ENCODE assay signal across 16 cellular contexts in the genomic region with DNA sequence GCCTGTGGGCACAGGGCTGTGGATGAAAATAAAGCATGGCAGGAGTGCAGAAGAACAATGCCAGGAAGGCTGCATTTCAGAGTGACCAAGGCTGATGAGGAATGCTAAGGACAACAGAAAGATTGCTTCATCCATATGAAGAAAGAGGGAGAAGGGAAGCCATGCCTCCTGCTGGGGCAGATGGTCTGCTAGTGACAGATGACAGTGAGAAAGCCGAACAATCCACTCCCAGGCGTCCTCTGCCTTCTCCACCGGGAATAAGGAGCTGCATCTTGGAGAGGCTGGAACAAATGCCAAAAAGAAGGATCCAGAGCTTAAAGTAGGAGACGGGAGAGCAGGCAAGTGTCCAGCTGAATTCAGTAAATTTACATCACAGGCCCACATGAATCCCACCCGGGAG. TPM values are rescaled to one million over a fixed set of nuclear protein-coding genes. Genes with fewer than 3 reads are reported as not detected.
A peak's percentile ranks its signal among the peaks of the same experiment; 100 is the strongest.
DNase-seq lines count a peak whose midpoint lies in the region; ATAC-seq and TF ChIP-seq lines count a peak whose summit lies in the region.
"Had no signal": no experiment of that assay in that cellular context is flagged by ENCODE, and none has a peak within 500 bp of the region (broad histone marks: within the 10 kb centered on the region; RNA-seq: fewer than 3 reads in every experiment).

No MANE protein-coding gene starts in this region.

- POLR2A ChIA-PET in OCI-LY7 (lab: Charles Lee), result interaction anchor here (0.8 kb wide), 1 partner anchor 577 kb away, joined by 3 read pairs; no protein-coding TSS in a partner anchor

- no peak for TF ChIP-seq CTCF in OCI-LY7 (conservative IDR thresholded peaks at IDR 0.05; ENCODE audit: low read length)

- DNase-seq in DMS 273 (lab: John Stamatoyannopoulos, UW; ENCODE audit: unreplicated experiment), result peak; percentile 22
- DNase-seq in DMS 273 treated with DMSO at 0.1 percent for 48 hours (lab: John Stamatoyannopoulos, UW), result no peak
- DNase-seq in NCI-H2171 (lab: John Stamatoyannopoulos, UW), result peak; percentile 16
- peak; percentile 78 for DNase-seq in fibroblast of gingiva (ENCODE audit: low read depth)
- DNase-seq in skeletal muscle cell (ENCODE audit: low read depth), result peak; percentile 7
- DNase-seq in H7, result no peak
- no peak for DNase-seq in OCI-LY7 (ENCODE audit: low spot score)
- DNase-seq: activated B cell treated with CpG ODN at 0.5 μM for 24 hours; activated CD8-positive, alpha-beta memory T cell treated with anti-CD3 and anti-CD28 coated beads for 24 hours; adrenal gland; CD4-positive, CD25-positive, alpha-beta regulatory T cell had no signal

- no TSS peak for BruUV-seq in OCI-LY7 (replicated peaks; lab: Mats Ljungman, UMichigan)

- intact Hi-C loops in OCI-LY7 (cut with micrococcal nuclease; ENCODE audit: unreplicated experiment), result no loop called here

- H3K9me2 ChIP-seq in OCI-LY7 (ENCODE audit: insufficient read depth, low read length), result no peaks in the 10 kb centered on the region

- H3K79me2 ChIP-seq in OCI-LY7 (ENCODE audit: insufficient read depth, low read depth, low read length), result no peaks in the 10 kb centered on the region

- no peak overlapping the region for H3K4me2 ChIP-seq in OCI-LY7 (ENCODE audit: low read length)
- H3K4me2 ChIP-seq: KMS-11 had no signal

- H3K36me3 ChIP-seq in H7 (replicated peaks; ENCODE audit: control insufficient read depth, insufficient read depth, low read length), result no peaks in the 10 kb centered on the region
- H3K36me3 ChIP-seq in OCI-LY7 (ENCODE audit: insufficient read depth, low read length), result no peaks in the 10 kb centered on the region
- H3K36me3 ChIP-seq: adrenal gland, thoracic aorta had no signal

- H3K4me3 ChIP-seq in skeletal muscle cell (ENCODE audit: low read depth, low read length), result no peak overlapping the region
- H3K4me3 ChIP-seq in H7 (ENCODE audit: insufficient read depth, low read depth, low read length), result no peak overlapping the region
- no peak overlapping the region for H3K4me3 ChIP-seq in OCI-LY7 (ENCODE audit: low read depth, low read length, poor library complexity, severe bottlenecking)
- H3K4me3 ChIP-seq: adrenal gland, thoracic aorta had no signal

- CTCF ChIA-PET in OCI-LY7 (lab: Charles Lee; ENCODE audit: unreplicated experiment), result no interaction called here

- no peaks in the 10 kb centered on the region for H4K20me1 ChIP-seq in OCI-LY7 (ENCODE audit: insufficient read depth, low read length)

- no peaks in the 10 kb centered on the region for H3K4me1 ChIP-seq in OCI-LY7 (ENCODE audit: insufficient read depth, low read length, poor library complexity, severe bottlenecking)
- H3K4me1 ChIP-seq: adrenal gland had no signal

- no peaks in the 10 kb centered on the region for H3K9me3 ChIP-seq in OCI-LY7 (ENCODE audit: low read length)
- H3K9me3 ChIP-seq: adrenal gland, thoracic aorta had no signal

- H3K27me3 ChIP-seq in H7 (ENCODE audit: control insufficient read depth, insufficient read depth, low read length), result peaks cover 2% of the 10 kb centered on the region; the same call in 1 of the 2 replicates
- H3K27me3 ChIP-seq: adrenal gland had no signal

- no peak overlapping the region for H3K27ac ChIP-seq in OCI-LY7 (ENCODE audit: low read depth, low read length, poor library complexity, severe bottlenecking)
- H3K27ac ChIP-seq: 22Rv1, adrenal gland, KMS-11, thoracic aorta had no signal

- no peak for ATAC-seq in HG03108 (IDR thresholded peaks at IDR 0.05; ENCODE audit: unreplicated experiment)
- ATAC-seq: activated T-helper 17 cell treated with anti-CD3 and anti-CD28 coated beads, Interleukin-2, amount 50 U/mL, for 72 hours had no signal

- no peak overlapping the region for H2AFZ ChIP-seq in OCI-LY7 (ENCODE audit: low read length)

RNA-seq across cellular contexts. Expression of a gene that starts 33.4 kb away (rescaled TPM):
- total RNA-seq in H7 (2014; rRNA removed; shearing (Covaris generic)), result 39.3 and 39.4 TPM in 2 replicates
- 28.8 and 32.9 TPM in 2 replicates for total RNA-seq in OCI-LY7 (2014; rRNA removed; shearing (Covaris generic))
- 23.0 and 30.0 TPM in 2 replicates for total RNA-seq in OCI-LY7 (2022)

RNA-seq across cellular contexts. Expression of a gene that starts 49.9 kb away (rescaled TPM):
- 0.83 and 1.1 TPM in 2 replicates for total RNA-seq in H7 (2014; rRNA removed; shearing (Covaris generic))
- total RNA-seq in OCI-LY7 (2014; rRNA removed; shearing (Covaris generic)), result 3.9 and 4.1 TPM in 2 replicates
- 10.8 and 12.2 TPM in 2 replicates for total RNA-seq in OCI-LY7 (2022)
- total RNA-seq: CD4-positive, CD25-positive, alpha-beta regulatory T cell had no signal

Comparison
In these comparisons a context has a peak if more than half of its experiments do, and no peak if none do; other contexts are left out.
1. DNase-seq: peak in DMS 273 (single experiment), NCI-H2171 (single experiment), fibroblast of gingiva (single experiment) and skeletal muscle cell (single experiment); none in DMS 273 treated with DMSO at 0.1 percent for 48 hours (single experiment), H7 (single experiment) and OCI-LY7 (single experiment).